23 cellular contexts compared by ENCODE assay signal in genomic region chr13:32010137-32010536, GRCh38. TPM values are rescaled to one million over a fixed set of nuclear protein-coding genes. Genes with fewer than 3 reads are reported as not detected.
DNase-seq lines count a peak whose midpoint lies in the region; ATAC-seq and TF ChIP-seq lines count a peak whose summit lies in the region.
"Had no signal": no experiment of that assay in that cellular context is flagged by ENCODE, and none has a peak within 500 bp of the region (broad histone marks: within the 10 kb centered on the region; RNA-seq: fewer than 3 reads in every experiment).

No MANE protein-coding gene starts in this region.

- H3K4me1 ChIP-seq in IMR-90 (ENCODE audit: control insufficient read depth, insufficient read depth, low read length), result no peaks in the 10 kb centered on the region
- H3K4me1 ChIP-seq in thyroid gland, result peaks cover 16 to 26% of the 10 kb centered on the region in 2 donors
- H3K4me1 ChIP-seq in HAP-1, result no peaks in the 10 kb centered on the region
- H3K4me1 ChIP-seq: vagina had no signal

- no peak overlapping the region for H4K8ac ChIP-seq in IMR-90 (ENCODE audit: low read depth in 2 of 2, low read length in 2 of 2)

- no peak overlapping the region for H2AK5ac ChIP-seq in IMR-90 (ENCODE audit: low read depth, low read length)

- no peak for TF ChIP-seq CTCF in IMR-90 (conservative IDR thresholded peaks at IDR 0.05; ENCODE audit: low read depth, low read length)
- TF ChIP-seq CTCF in astrocyte of the spinal cord (IDR thresholded peaks at IDR 0.05; ENCODE audit: low read depth, low read length), result no peak
- no peak for TF ChIP-seq CTCF in glutamatergic neuron (IDR thresholded peaks at IDR 0.05; ENCODE audit: partially characterized antibody, unreplicated experiment)
- no peak for TF ChIP-seq CTCF in thyroid gland (IDR thresholded peaks at IDR 0.05)

- H2BK120ac ChIP-seq in IMR-90 (ENCODE audit: low read depth, low read length), result no peak overlapping the region

- BruUV-seq in IMR-90 (replicated peaks; lab: Mats Ljungman, UMichigan), result no TSS peak

- CTCF ChIA-PET in IMR-90 (lab: Yijun Ruan, JAX), result interaction anchor here (0.7 to 1.0 kb wide), 4 partner anchors 22 to 1798 kb away, joined by 3 to 5 read pairs (median 4); partner anchors contain the start of gene FRY

- H2AFZ ChIP-seq in IMR-90 (replicated peaks; ENCODE audit: low read length, poor library complexity), result no peak overlapping the region

- no peak overlapping the region for H3K4me2 ChIP-seq in IMR-90 (ENCODE audit: low read depth, low read length)

- H3K9me3 Mint-ChIP-seq in glutamatergic neuron (ENCODE audit: unreplicated experiment), result peaks cover 5% of the 10 kb centered on the region
- no peaks in the 10 kb centered on the region for H3K9me3 Mint-ChIP-seq in activated naive CD4-positive, alpha-beta T cell treated with anti-CD3 and anti-CD28 coated beads, Interleukin-2, amount 50 U/mL, for 72 hours
- H3K9me3 Mint-ChIP-seq: activated CD8-positive, alpha-beta T cell treated with anti-CD3 and anti-CD28 coated beads for 36 hours; CD4-positive, alpha-beta memory T cell; HFFc6 had no signal

- H3K4me3 Mint-ChIP-seq in glutamatergic neuron (ENCODE audit: unreplicated experiment), result peak overlapping the region; percentile 71
- H3K4me3 Mint-ChIP-seq: activated CD8-positive, alpha-beta T cell treated with anti-CD3 and anti-CD28 coated beads for 36 hours; CD4-positive, alpha-beta memory T cell; HFFc6 had no signal

- POLR2A ChIA-PET in IMR-90 (lab: Charles Lee; ENCODE audit: unreplicated experiment), result no interaction called here

- H3K36me3 ChIP-seq in IMR-90 (ENCODE audit: control insufficient read depth, insufficient read depth, low read length) (no peaks in the 10 kb centered on the region), thyroid gland (no peaks in the 10 kb centered on the region), HAP-1 (replicated peaks) (no peaks in the 10 kb centered on the region)
- H3K36me3 ChIP-seq: vagina had no signal

- peaks cover 31% of the 10 kb centered on the region for H3K4me1 Mint-ChIP-seq in glutamatergic neuron (ENCODE audit: low read depth, unreplicated experiment)

- H2BK20ac ChIP-seq in IMR-90 (ENCODE audit: low read depth, low read length), result no peak overlapping the region

- peak; percentile 62 for ATAC-seq in IMR-90 (ENCODE audit: low read depth)
- ATAC-seq in activated naive CD4-positive, alpha-beta T cell treated with anti-CD3 and anti-CD28 coated beads, Interleukin-2, amount 50 U/mL, for 72 hours, result no peak
- ATAC-seq: activated CD4-positive, CD25-positive, alpha-beta regulatory T cell treated with anti-CD3 and anti-CD28 coated beads, Interleukin-2, amount 50 U/mL, for 24 hours; activated CD8-positive, alpha-beta T cell treated with anti-CD3 and anti-CD28 coated beads for 36 hours had no signal

- no peak overlapping the region for H3K9ac ChIP-seq in IMR-90 (ENCODE audit: low read depth, low read length)

- no peaks in the 10 kb centered on the region for H3K36me3 Mint-ChIP-seq in glutamatergic neuron (ENCODE audit: unreplicated experiment)
- H3K36me3 Mint-ChIP-seq in activated naive CD4-positive, alpha-beta T cell treated with anti-CD3 and anti-CD28 coated beads, Interleukin-2, amount 50 U/mL, for 72 hours, result no peaks in the 10 kb centered on the region
- H3K36me3 Mint-ChIP-seq: CD4-positive, alpha-beta memory T cell had no signal

- H3K14ac ChIP-seq in IMR-90 (replicated peaks; ENCODE audit: low read depth, low read length), result no peak overlapping the region

- no peak overlapping the region for H2BK5ac ChIP-seq in IMR-90 (ENCODE audit: low read depth, low read length, poor library complexity, severe bottlenecking)

- DNase-seq in IMR-90 (peak; percentile 31), astrocyte of the spinal cord (ENCODE audit: low read depth, low spot score) (peak; percentile 18), glutamatergic neuron (no peak), thyroid gland (peak; percentile 45 to 57), NCI-H1417 treated with DMSO at 0.1 percent for 48 hours (lab: John Stamatoyannopoulos, UW) (no peak), HAP-1 (ENCODE audit: low spot score in 2 of 2) (no peak)
- no peak for DNase-seq in activated naive CD4-positive, alpha-beta T cell treated with anti-CD3 and anti-CD28 coated beads, Interleukin-2, amount 50 U/mL, for 72 hours (ENCODE audit: low spot score in 2 of 2)
- DNase-seq: activated CD8-positive, alpha-beta T cell treated with anti-CD3 and anti-CD28 coated beads for 36 hours; activated naive CD4-positive, alpha-beta T cell; amygdala; CD4-positive, alpha-beta memory T cell; central memory CD4-positive, alpha-beta T cell; effector CD4-positive, alpha-beta T cell; erythroblast; HFFc6; kidney glomerular epithelial cell; NCI-H1092 treated with DMSO at 0.1 percent for 48 hours; NCI-H2081 treated with DMSO at 0.1 percent for 48 hours; NCI-H510A treated with DMSO at 0.1 percent for 48 hours; substantia nigra had no signal

- H3K27ac Mint-ChIP-seq in glutamatergic neuron (ENCODE audit: unreplicated experiment), result peak overlapping the region; percentile 83
- no peak overlapping the region for H3K27ac Mint-ChIP-seq in activated naive CD4-positive, alpha-beta T cell treated with anti-CD3 and anti-CD28 coated beads, Interleukin-2, amount 50 U/mL, for 72 hours
- H3K27ac Mint-ChIP-seq: activated CD8-positive, alpha-beta T cell treated with anti-CD3 and anti-CD28 coated beads for 36 hours; CD4-positive, alpha-beta memory T cell; HFFc6; progenitor cell of endocrine pancreas had no signal

- H2AK9ac ChIP-seq in IMR-90 (replicated peaks; ENCODE audit: low read depth, low read length, poor library complexity), result no peak overlapping the region

- H3K9me3 ChIP-seq in IMR-90 (ENCODE audit: control insufficient read depth, insufficient read depth, low read length) (no peaks in the 10 kb centered on the region), thyroid gland (no peaks in the 10 kb centered on the region), HAP-1 (no peaks in the 10 kb centered on the region)
- H3K9me3 ChIP-seq: vagina had no signal

- no peak overlapping the region for H3K56ac ChIP-seq in IMR-90 (ENCODE audit: extremely low read depth, insufficient read depth, low read length)

- no peak overlapping the region for H3K23ac ChIP-seq in IMR-90 (ENCODE audit: low read depth, low read length)

- dilution Hi-C loops in IMR-90 (cut with HindIII; ENCODE audit: low sequenced_read_pairs, unreplicated experiment), result no loop called here

- no peak for TF ChIP-seq RAD21 in IMR-90 (IDR thresholded peaks at IDR 0.05; ENCODE audit: low read length)

- peaks cover 2% of the 10 kb centered on the region for H3K27me3 Mint-ChIP-seq in glutamatergic neuron (ENCODE audit: unreplicated experiment)
- H3K27me3 Mint-ChIP-seq: progenitor cell of endocrine pancreas had no signal

- no peak overlapping the region for H4K5ac ChIP-seq in IMR-90 (ENCODE audit: low read depth, low read length)

- no peaks in the 10 kb centered on the region for H3K79me1 ChIP-seq in IMR-90 (ENCODE audit: low read depth in 1 of 2, low read length in 2 of 2)

- TF ChIP-seq POLR2A in IMR-90 (IDR thresholded peaks at IDR 0.05; ENCODE audit: low read depth, low read length), result no peak
- no peak for TF ChIP-seq POLR2A in thyroid gland (IDR thresholded peaks at IDR 0.05)

- no peak overlapping the region for H3K4ac ChIP-seq in IMR-90 (ENCODE audit: low read depth, low read length)

- WGBS in IMR-90 (ENCODE audit: extremely low coverage in 2 of 2, insufficient read length in 1 of 2), 2 experiments, result no CpG with 5 or more reads among the region's 3 CpGs
- WGBS in thyroid gland, 2 donors, result 19 to 21% methylated on average over 3 of the region's 3 CpGs

- H3K18ac ChIP-seq in IMR-90 (ENCODE audit: low read depth, low read length), result no peak overlapping the region

- H2BK15ac ChIP-seq in IMR-90 (ENCODE audit: low read depth, low read length), result no peak overlapping the region

- H3K27me3 ChIP-seq in IMR-90 (ENCODE audit: control insufficient read depth, insufficient read depth, low read length), result no peaks in the 10 kb centered on the region; the same call in 1 of the 2 replicates
- no peaks in the 10 kb centered on the region for H3K27me3 ChIP-seq in thyroid gland
- H3K27me3 ChIP-seq in HAP-1 (ENCODE audit: low read depth), result no peaks in the 10 kb centered on the region
- H3K27me3 ChIP-seq: vagina had no signal

- intact Hi-C loops in IMR-90 (cut with micrococcal nuclease), result no loop called here
- intact Hi-C loops in thyroid gland (cut with DNase I), result no loop called here

- H4K20me1 ChIP-seq in IMR-90 (ENCODE audit: insufficient read depth, low read length), result no peaks in the 10 kb centered on the region

- H3K4me3 ChIP-seq in IMR-90 (ENCODE audit: insufficient read depth, low read depth, low read length) (no peak overlapping the region), astrocyte of the spinal cord (ENCODE audit: low read depth, low read length) (no peak overlapping the region), thyroid gland (replicated peaks in 1 of 3) (no peak overlapping the region), HAP-1 (no peak overlapping the region)
- H3K4me3 ChIP-seq: vagina had no signal

- no peak overlapping the region for H3K27ac ChIP-seq in IMR-90 (ENCODE audit: insufficient read depth, low read length)
- peak overlapping the region in 2 of 3 donors; percentile 24 to 31 for H3K27ac ChIP-seq in thyroid gland
- H3K27ac ChIP-seq: vagina had no signal

- no peaks in the 10 kb centered on the region for H3K9me1 ChIP-seq in IMR-90 (ENCODE audit: insufficient read depth, low read length)

- in situ Hi-C loops in IMR-90 (cut with MboI; ENCODE audit: low sequenced_read_pairs), result no loop called here
- in situ Hi-C loops in astrocyte of the spinal cord (cut with HindIII; ENCODE audit: low sequenced_read_pairs), result no loop called here
- in situ Hi-C loops in HAP-1 (cut with MboI; ENCODE audit: low sequenced_read_pairs), result no loop called here

- no peak overlapping the region for H4K91ac ChIP-seq in IMR-90 (ENCODE audit: insufficient read depth, low read depth, low read length)

TF ChIP-seq in IMR-90, 13 proteins besides CTCF, POLR2A, EP300 and RAD21 (continues in another document):
- TF ChIP-seq BHLHE40 (IDR thresholded peaks at IDR 0.05; ENCODE audit: low read depth, low read length), result no peak
- no peak for TF ChIP-seq USF2 (IDR thresholded peaks at IDR 0.05; ENCODE audit: low read depth, low read length)
- no peak for TF ChIP-seq RCOR1 (IDR thresholded peaks at IDR 0.05; ENCODE audit: insufficient replicate concordance, low read length)

RNA-seq across cellular contexts. Expression of gene FRY, which starts 21.4 kb away (rescaled TPM):
- total RNA-seq in IMR-90 (2012; rRNA removed), result 3.0 and 4.2 TPM in 2 replicates
- polyA plus RNA-seq in IMR-90 (2012; rRNA removed), result 3.0 and 4.8 TPM in 2 replicates
- 3.6 and 4.1 TPM in 2 replicates for polyA plus RNA-seq in IMR-90 (2012; cell fraction: cytosol; rRNA removed)
- polyA plus RNA-seq in IMR-90 (2012; cell fraction: nucleus; rRNA removed; ENCODE audit: low replicate concordance), result 5.4 and 11.0 TPM in 2 replicates
- 83.6 TPM for total RNA-seq in glutamatergic neuron (ENCODE audit: unreplicated experiment)
- total RNA-seq in thyroid gland, result 10 to 100 TPM; 27.4 to 50.4 (median 39.4) TPM
- total RNA-seq in activated naive CD4-positive, alpha-beta T cell treated with anti-CD3 and anti-CD28 coated beads, Interleukin-2, amount 50 U/mL, for 72 hours, result 1 to 10 TPM; 1.9 to 6.9 TPM

Comparison
In these comparisons a context has a peak if more than half of its experiments do, and no peak if none do; other contexts are left out.
1. DNase-seq: peak in IMR-90 (single experiment), astrocyte of the spinal cord (single experiment) and thyroid gland (2 of 2); none in glutamatergic neuron (single experiment), NCI-H1417 treated with DMSO at 0.1 percent for 48 hours (single experiment), activated naive CD4-positive, alpha-beta T cell treated with anti-CD3 and anti-CD28 coated beads, Interleukin-2, amount 50 U/mL, for 72 hours (0 of 2) and HAP-1 (0 of 2).